9 cellular contexts compared by ENCODE assay signal in genomic region chr6:38262041-38262440, GRCh38.
DNase-seq lines count a peak whose midpoint lies in the region; ATAC-seq and TF ChIP-seq lines count a peak whose summit lies in the region.
"Had no signal": no experiment of that assay in that cellular context is flagged by ENCODE, and none has a peak within 500 bp of the region (broad histone marks: within the 10 kb centered on the region; RNA-seq: fewer than 3 reads in every experiment).

No MANE protein-coding gene starts in this region.

- no peaks in the 10 kb centered on the region for H3K27me3 ChIP-seq in skeletal muscle tissue (ENCODE audit: control insufficient read depth in 3 of 3, insufficient read depth in 3 of 3, low read length in 3 of 3)

- peaks cover 1% of the 10 kb centered on the region for H3K4me1 Mint-ChIP-seq in activated CD8-positive, alpha-beta T cell treated with anti-CD3 and anti-CD28 coated beads, Interleukin-2, amount 10 ng/mL, durations not matched to agents 7 days and 5 days (ENCODE audit: low read depth)

- DNase-seq in HFF-Myc (ENCODE audit: extremely low read depth, low read depth) (peak; percentile 80), astrocyte of the cerebellum (ENCODE audit: low read depth) (peak; percentile 81), iPS DF 4.7 (ENCODE audit: extremely low read depth, low spot score) (peak; percentile 28), Kasumi-1 (lab: John Stamatoyannopoulos, UW) (no peak), NCI-H1105 (lab: John Stamatoyannopoulos, UW) (no peak)
- no peak for DNase-seq in activated CD8-positive, alpha-beta T cell treated with anti-CD3 and anti-CD28 coated beads, Interleukin-2, amount 10 ng/mL, durations not matched to agents 7 days and 5 days

- H3K9me3 ChIP-seq in skeletal muscle tissue (ENCODE audit: control insufficient read depth in 3 of 3, low read length in 3 of 3), result no peaks in the 10 kb centered on the region

- H3K9me3 Mint-ChIP-seq in activated CD8-positive, alpha-beta T cell treated with anti-CD3 and anti-CD28 coated beads, Interleukin-2, amount 10 ng/mL, durations not matched to agents 7 days and 5 days (ENCODE audit: insufficient read depth), result no peaks in the 10 kb centered on the region

- in situ Hi-C loops in astrocyte of the cerebellum (cut with HindIII; ENCODE audit: low sequenced_read_pairs), result no loop called here

- no peaks in the 10 kb centered on the region for H3K36me3 Mint-ChIP-seq in activated CD8-positive, alpha-beta T cell treated with anti-CD3 and anti-CD28 coated beads, Interleukin-2, amount 10 ng/mL, durations not matched to agents 7 days and 5 days (ENCODE audit: low read depth)

- H3K27ac Mint-ChIP-seq in activated CD8-positive, alpha-beta T cell treated with anti-CD3 and anti-CD28 coated beads, Interleukin-2, amount 10 ng/mL, durations not matched to agents 7 days and 5 days, result no peak overlapping the region

- H3K27me3 Mint-ChIP-seq in activated CD8-positive, alpha-beta T cell treated with anti-CD3 and anti-CD28 coated beads, Interleukin-2, amount 10 ng/mL, durations not matched to agents 7 days and 5 days (ENCODE audit: low read depth), result no peaks in the 10 kb centered on the region

- H3K27ac ChIP-seq in skeletal muscle tissue (ENCODE audit: low read depth, low read length), result peak overlapping the region; percentile 38

- CTCF ChIA-PET in activated CD8-positive, alpha-beta T cell treated with anti-CD3 and anti-CD28 coated beads, Interleukin-2, amount 10 ng/mL, durations not matched to agents 7 days and 5 days (lab: Charles Lee), result interaction anchor here (1.3 kb wide), 1 partner anchor 53 kb away, joined by 3 read pairs; no protein-coding TSS in a partner anchor

- POLR2A ChIA-PET in activated CD8-positive, alpha-beta T cell treated with anti-CD3 and anti-CD28 coated beads, Interleukin-2, amount 10 ng/mL, durations not matched to agents 7 days and 5 days (lab: Charles Lee), result no interaction called here

- H3K4me3 ChIP-seq in HFF-Myc (replicated peaks; ENCODE audit: low read depth, low read length), result peak overlapping the region; percentile 3; the same call in 1 of the 2 replicates
- H3K4me3 ChIP-seq in astrocyte of the cerebellum (ENCODE audit: low read depth, low read length), result no peak overlapping the region
- no peak overlapping the region for H3K4me3 ChIP-seq in skeletal muscle tissue (ENCODE audit: low read length in 3 of 3)
- H3K4me3 ChIP-seq: K562 had no signal

- H3K4me1 ChIP-seq in skeletal muscle tissue (ENCODE audit: control insufficient read depth in 3 of 3, insufficient read depth in 3 of 3, low read length in 3 of 3), result peaks cover 11 to 21% (median 14%) of the 10 kb centered on the region in 3 donors

- TF ChIP-seq CTCF in HFF-Myc (IDR thresholded peaks at IDR 0.05; ENCODE audit: low read depth, low read length, missing control alignments) (no peak), astrocyte of the cerebellum (IDR thresholded peaks at IDR 0.05; ENCODE audit: low read depth, low read length, missing control alignments) (no peak)

- no peak for ATAC-seq in activated CD8-positive, alpha-beta T cell treated with anti-CD3 and anti-CD28 coated beads, Interleukin-2, amount 10 ng/mL, durations not matched to agents 7 days and 5 days
- ATAC-seq in HG02981 (IDR thresholded peaks at IDR 0.05; ENCODE audit: unreplicated experiment), result no peak
- ATAC-seq: K562 had no signal

- H3K9ac ChIP-seq in skeletal muscle tissue (ENCODE audit: low read depth in 1 of 3, low read length in 3 of 3), result peak overlapping the region in 1 of 3 donors; percentile 18

- no peaks in the 10 kb centered on the region for H3K36me3 ChIP-seq in skeletal muscle tissue (ENCODE audit: control insufficient read depth in 3 of 3, insufficient read depth in 3 of 3, low read length in 3 of 3)

- no peak overlapping the region for H3K4me3 Mint-ChIP-seq in activated CD8-positive, alpha-beta T cell treated with anti-CD3 and anti-CD28 coated beads, Interleukin-2, amount 10 ng/mL, durations not matched to agents 7 days and 5 days

Comparison
In these comparisons a context has a peak if more than half of its experiments do, and no peak if none do; other contexts are left out.
1. DNase-seq: peak in HFF-Myc (single experiment), astrocyte of the cerebellum (single experiment) and iPS DF 4.7 (single experiment); none in activated CD8-positive, alpha-beta T cell treated with anti-CD3 and anti-CD28 coated beads, Interleukin-2, amount 10 ng/mL, durations not matched to agents 7 days and 5 days (single experiment), Kasumi-1 (0 of 2) and NCI-H1105 (single experiment).